In the genomic region with DNA sequence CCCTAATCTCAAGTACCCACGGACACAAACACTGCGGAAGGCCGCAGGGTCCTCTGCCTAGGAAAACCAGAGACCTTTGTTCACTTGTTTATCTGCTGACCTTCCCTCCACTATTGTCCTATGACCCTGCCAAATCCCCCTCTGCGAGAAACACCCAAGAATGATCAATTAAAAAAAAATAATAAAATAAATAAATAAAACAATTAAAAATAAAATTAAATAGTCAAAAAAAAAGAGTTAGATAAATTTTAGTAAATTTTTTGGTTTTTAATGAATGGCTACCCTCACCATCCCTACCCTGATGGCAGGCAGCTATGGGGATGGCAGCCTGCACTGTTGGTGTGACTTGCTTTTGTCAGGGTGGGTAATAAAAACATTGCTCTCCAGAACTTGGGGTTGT, we compare ENCODE assay signal across 20 cellular contexts. TPM values are rescaled to one million over a fixed set of nuclear protein-coding genes. Genes with fewer than 3 reads are reported as not detected.
"Had no signal": no experiment of that assay in that cellular context is flagged by ENCODE, and none has a peak within 500 bp of the region (broad histone marks: within the 10 kb centered on the region; RNA-seq: fewer than 3 reads in every experiment).

No MANE protein-coding gene starts in this region.

RNA-seq across cellular contexts. Expression of gene OR4D1, which starts 4.8 kb away (rescaled TPM):
- total RNA-seq: adrenal gland, aorta, ascending aorta, astrocyte, body of pancreas, breast epithelium, bronchial epithelial cell, cardiac muscle cell, cardiac septum, chondrocyte had no signal

RNA-seq across cellular contexts. Expression of gene OR4D2, which starts 23.4 kb away (rescaled TPM):
- total RNA-seq: activated naive CD4-positive, alpha-beta T cell treated with anti-CD3 and anti-CD28 coated beads for 36 hours; activated naive CD4-positive, alpha-beta T cell treated with anti-CD3 and anti-CD28 coated beads, Interleukin-2, amount 50 U/mL, for 72 hours; activated naive CD8-positive, alpha-beta T cell treated with anti-CD3 and anti-CD28 coated beads for 36 hours; activated naive CD8-positive, alpha-beta T cell treated with anti-CD3 and anti-CD28 coated beads, Interleukin-2, amount 10 ng/mL, durations not matched to agents 7 days and 5 days; activated T-cell treated with anti-CD3 and anti-CD28 coated beads, Interleukin-2, amount 50 U/mL, for 4 hours; activated T-cell treated with anti-CD3 and anti-CD28 coated beads, Interleukin-2, amount 50 U/mL, for 72 hours; activated T-helper 1 cell treated with anti-CD3 and anti-CD28 coated beads, Interleukin-12 subunit alpha, Interleukin-12 subunit beta, Interleukin-2, Interleukin-4 antibody, amounts not matched to agents 30 ng/mL and 10 ng/mL and 1 ng/mL, durations not matched to agents 14 hours and 24 hours and 36 hours; activated T-helper 17 cell treated with anti-CD3 and anti-CD28 coated beads, Interleukin-2, amount 50 U/mL, for 72 hours; activated T-helper 2 cell treated with anti-CD3 and anti-CD28 coated beads, Interferon-gamma antibody, Interleukin-2, Interleukin-4, amounts not matched to agents 10 μg/mL and 5 μg/mL and 100 μg/mL, durations not matched to agents 14 hours and 24 hours and 36 hours; adrenal gland; aorta; ascending aorta; astrocyte; body of pancreas; breast epithelium; bronchial epithelial cell; cardiac muscle cell; cardiac septum; cerebellum; chondrocyte had no signal

RNA-seq across cellular contexts. Expression of gene EPX, which starts 49.2 kb away (rescaled TPM):
- total RNA-seq: activated naive CD4-positive, alpha-beta T cell treated with anti-CD3 and anti-CD28 coated beads for 36 hours; activated naive CD4-positive, alpha-beta T cell treated with anti-CD3 and anti-CD28 coated beads, Interleukin-2, amount 50 U/mL, for 72 hours; activated naive CD8-positive, alpha-beta T cell treated with anti-CD3 and anti-CD28 coated beads for 36 hours; activated naive CD8-positive, alpha-beta T cell treated with anti-CD3 and anti-CD28 coated beads, Interleukin-2, amount 10 ng/mL, durations not matched to agents 7 days and 5 days; activated T-cell treated with anti-CD3 and anti-CD28 coated beads, Interleukin-2, amount 50 U/mL, for 4 hours; activated T-cell treated with anti-CD3 and anti-CD28 coated beads, Interleukin-2, amount 50 U/mL, for 72 hours; activated T-helper 1 cell treated with anti-CD3 and anti-CD28 coated beads, Interleukin-12 subunit alpha, Interleukin-12 subunit beta, Interleukin-2, Interleukin-4 antibody, amounts not matched to agents 30 ng/mL and 10 ng/mL and 1 ng/mL, durations not matched to agents 14 hours and 24 hours and 36 hours; activated T-helper 17 cell treated with anti-CD3 and anti-CD28 coated beads, Interleukin-2, amount 50 U/mL, for 72 hours; activated T-helper 2 cell treated with anti-CD3 and anti-CD28 coated beads, Interferon-gamma antibody, Interleukin-2, Interleukin-4, amounts not matched to agents 10 μg/mL and 5 μg/mL and 100 μg/mL, durations not matched to agents 14 hours and 24 hours and 36 hours; adrenal gland; aorta; ascending aorta; astrocyte; body of pancreas; breast epithelium; bronchial epithelial cell; cardiac muscle cell; cardiac septum; chondrocyte had no signal
